Comparison of ENCODE assay signal across 28 cellular contexts in the genomic region with DNA sequence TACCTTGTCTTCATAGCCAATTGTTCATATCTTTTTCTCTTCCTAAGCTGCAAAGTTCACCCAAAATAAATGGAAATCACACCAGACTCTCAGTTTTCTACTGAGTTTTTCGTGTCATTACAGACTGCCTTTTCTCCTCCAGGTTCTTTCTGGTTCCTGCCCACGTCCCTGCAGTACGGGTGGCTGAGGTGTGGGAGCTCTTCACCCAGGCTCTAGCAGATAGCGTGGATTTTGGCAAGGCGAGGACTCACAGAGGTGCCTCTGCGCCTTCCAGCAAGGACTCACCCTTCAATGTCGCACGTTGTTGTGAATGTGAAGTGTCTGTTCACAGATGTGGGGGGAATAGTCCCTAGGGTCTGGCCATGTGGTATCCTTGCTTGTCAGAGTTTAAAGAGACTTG.
"Had no signal": no experiment of that assay in that cellular context is flagged by ENCODE, and none has a peak within 500 bp of the region (broad histone marks: within the 10 kb centered on the region; RNA-seq: fewer than 3 reads in every experiment).

No MANE protein-coding gene starts in this region.

- H3K9ac ChIP-seq: parathyroid adenoma had no signal

- DNase-seq: naive thymus-derived CD4-positive, alpha-beta T cell; nephron progenitor cell; nucleus accumbens; posterior cingulate gyrus; psoas muscle; right cardiac atrium; right lobe of liver; sigmoid colon; small intestine; stimulated activated CD4-positive, alpha-beta T cell treated with anti-CD3 and anti-CD28 coated beads, Interleukin-15, amount 100 ng/mL, for 24 hours; stimulated activated CD4-positive, alpha-beta T cell treated with anti-CD3 and anti-CD28 coated beads, Interleukin-2, amount 100 ng/mL, for 24 hours; stimulated activated CD4-positive, alpha-beta T cell treated with anti-CD3 and anti-CD28 coated beads, Interleukin-2, amount 100 ng/mL, for 48 hours; stimulated activated CD4-positive, alpha-beta T cell treated with anti-CD3 and anti-CD28 coated beads, Interleukin-4, amount 100 ng/mL, for 24 hours; stimulated activated naive B cell treated with anti-CD40 and anti-IgM and Interleukin-4, amounts not matched to agents 10 μg/mL and 1 μg/mL and 100 μg/mL, for 72 hours; stimulated activated naive CD4-positive, alpha-beta T cell treated with Interleukin-2 at 50 U/mL for 16 hours; stomach; trophoblast cell had no signal

- H3K4me3 Mint-ChIP-seq: naive thymus-derived CD4-positive, alpha-beta T cell; natural killer cell treated with Interleukin-12 subunit alpha and Interleukin-12 subunit beta and Interleukin-15 and Interleukin-18, amount 100 ng/mL, for 72 hours; nephron progenitor cell; neural crest cell; stimulated activated effector memory CD8-positive, alpha-beta T cell treated with anti-CD3 and anti-CD28 coated beads, Interleukin-12 subunit alpha, Interleukin-12 subunit beta, amount 100 ng/mL, for 72 hours; stimulated activated naive B cell treated with anti-CD40 and anti-IgM and Interleukin-4, amounts not matched to agents 10 μg/mL and 1 μg/mL and 100 μg/mL, for 72 hours; stimulated activated naive CD8-positive, alpha-beta T cell treated with anti-CD3 and anti-CD28 coated beads, Interleukin-15, Interleukin-2, amounts not matched to agents 100 ng/mL and 50 ng/mL, for 24 hours had no signal

- H3K27me3 ChIP-seq: right lobe of liver, sigmoid colon, stomach, thyroid gland, tibial nerve, upper lobe of left lung, vagina had no signal

- H3K4me3 ChIP-seq: psoas muscle, right lobe of liver, sigmoid colon, stomach, thoracic aorta, thyroid gland, tibial nerve, upper lobe of left lung, vagina had no signal

- H3K4me1 Mint-ChIP-seq: naive thymus-derived CD4-positive, alpha-beta T cell; stimulated activated effector memory CD8-positive, alpha-beta T cell treated with anti-CD3 and anti-CD28 coated beads, Interleukin-12 subunit alpha, Interleukin-12 subunit beta, amount 100 ng/mL, for 72 hours had no signal

- H3K27ac ChIP-seq: parathyroid adenoma, psoas muscle, right lobe of liver, sigmoid colon, stomach, thoracic aorta, thyroid gland, tibial nerve, upper lobe of left lung, vagina had no signal

- H3K4me1 ChIP-seq: parathyroid adenoma, psoas muscle, right lobe of liver, sigmoid colon, stomach, vagina had no signal

- H3K36me3 ChIP-seq: right lobe of liver, sigmoid colon, stomach, thoracic aorta, thyroid gland, tibial nerve, upper lobe of left lung, vagina had no signal

- H3K27ac Mint-ChIP-seq: naive thymus-derived CD4-positive, alpha-beta T cell; natural killer cell treated with Interleukin-12 subunit alpha and Interleukin-12 subunit beta and Interleukin-15 and Interleukin-18, amount 100 ng/mL, for 72 hours; nephron progenitor cell; progenitor cell of endocrine pancreas; stimulated activated effector memory CD8-positive, alpha-beta T cell treated with anti-CD3 and anti-CD28 coated beads, Interleukin-12 subunit alpha, Interleukin-12 subunit beta, amount 100 ng/mL, for 72 hours; stimulated activated naive B cell treated with anti-CD40 and anti-IgM and Interleukin-4, amounts not matched to agents 10 μg/mL and 1 μg/mL and 100 μg/mL, for 72 hours; stimulated activated naive CD8-positive, alpha-beta T cell treated with anti-CD3 and anti-CD28 coated beads, Interleukin-15, Interleukin-2, amounts not matched to agents 100 ng/mL and 50 ng/mL, for 24 hours had no signal

- H3K9me3 ChIP-seq: psoas muscle, right lobe of liver, sigmoid colon, stomach, thoracic aorta, thyroid gland, tibial nerve, upper lobe of left lung, vagina had no signal

- H3K36me3 Mint-ChIP-seq: naive thymus-derived CD4-positive, alpha-beta T cell; natural killer cell treated with Interleukin-12 subunit alpha and Interleukin-12 subunit beta and Interleukin-15 and Interleukin-18, amount 100 ng/mL, for 72 hours; stimulated activated effector memory CD8-positive, alpha-beta T cell treated with anti-CD3 and anti-CD28 coated beads, Interleukin-12 subunit alpha, Interleukin-12 subunit beta, amount 100 ng/mL, for 72 hours; stimulated activated naive B cell treated with anti-CD40 and anti-IgM and Interleukin-4, amounts not matched to agents 10 μg/mL and 1 μg/mL and 100 μg/mL, for 72 hours had no signal

- H3K9me3 Mint-ChIP-seq: natural killer cell treated with Interleukin-12 subunit alpha and Interleukin-12 subunit beta and Interleukin-15 and Interleukin-18, amount 100 ng/mL, for 72 hours; nephron progenitor cell; neural crest cell; stimulated activated effector memory CD8-positive, alpha-beta T cell treated with anti-CD3 and anti-CD28 coated beads, Interleukin-12 subunit alpha, Interleukin-12 subunit beta, amount 100 ng/mL, for 72 hours; stimulated activated naive B cell treated with anti-CD40 and anti-IgM and Interleukin-4, amounts not matched to agents 10 μg/mL and 1 μg/mL and 100 μg/mL, for 72 hours; stimulated activated naive CD8-positive, alpha-beta T cell treated with anti-CD3 and anti-CD28 coated beads, Interleukin-15, Interleukin-2, amounts not matched to agents 100 ng/mL and 50 ng/mL, for 24 hours had no signal
